8 cellular contexts compared by ENCODE assay signal in the genomic region with DNA sequence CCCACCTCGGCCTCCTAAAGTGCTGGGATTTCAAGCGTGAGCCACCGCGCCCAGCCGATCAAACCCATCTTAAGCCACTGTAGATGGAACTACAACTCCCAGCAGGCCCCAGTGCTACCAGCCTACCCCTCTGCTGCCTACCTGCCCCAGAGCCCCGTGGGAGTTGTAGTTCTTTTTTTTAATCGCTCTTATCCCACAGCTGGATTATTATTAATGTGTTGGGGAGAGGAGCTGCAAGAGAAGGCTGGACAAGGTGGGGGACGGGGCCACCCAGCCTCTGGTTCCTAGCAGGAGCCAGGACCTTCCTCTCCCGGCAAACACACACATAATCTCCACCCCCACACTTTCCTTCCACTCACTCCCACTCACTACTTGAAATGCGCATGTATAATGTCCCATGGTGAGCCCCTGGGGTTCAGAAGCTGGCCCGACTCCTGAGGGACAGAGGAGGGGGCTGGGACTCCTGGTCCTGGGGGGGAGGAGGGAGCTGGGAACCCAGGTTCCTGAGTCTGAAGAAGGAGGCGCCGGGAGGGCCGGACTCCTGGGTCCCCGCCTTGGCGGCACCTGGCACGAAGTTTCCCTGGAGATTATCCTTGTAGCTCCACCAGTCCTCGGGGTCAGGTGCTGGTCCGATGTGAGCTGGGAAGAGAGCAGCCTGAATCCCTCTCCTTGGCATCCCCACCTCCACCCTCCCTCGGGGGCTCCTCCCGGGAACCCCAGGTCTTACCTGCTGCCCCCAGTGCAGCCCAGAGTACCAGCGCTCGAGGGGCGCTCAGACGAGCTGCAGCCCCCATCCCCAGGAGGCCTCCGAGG. TPM values are rescaled to one million over a fixed set of nuclear protein-coding genes. Genes with fewer than 3 reads are reported as not detected.
DNase-seq lines count a peak whose midpoint lies in the region; ATAC-seq and TF ChIP-seq lines count a peak whose summit lies in the region.

No MANE protein-coding gene starts in this region.

- H3K4me1 ChIP-seq in heart right ventricle (peaks cover 0 to 26% (median 16%) of the 10 kb centered on the region in 9 donors), upper lobe of right lung (peaks cover 21% of the 10 kb centered on the region)

- no peak for TF ChIP-seq POLR2A in NB4 (IDR thresholded peaks at IDR 0.05; ENCODE audit: extremely low read depth, insufficient read length)

- H3K27ac ChIP-seq in heart right ventricle (peak overlapping the region in 9 of 10 donors; percentile 71 to 88 (median 79)), upper lobe of right lung (peak overlapping the region; percentile 66)

- no peak for TF ChIP-seq CTCF in GM12865 (IDR thresholded peaks at IDR 0.05; ENCODE audit: insufficient read depth, low read depth, low read length, missing control alignments)
- TF ChIP-seq CTCF in NB4 (IDR thresholded peaks at IDR 0.05; ENCODE audit: low read depth, low read length) = no peak
- no peak for TF ChIP-seq CTCF in heart right ventricle (IDR thresholded peaks at IDR 0.05)
- no peak for TF ChIP-seq CTCF in upper lobe of right lung (IDR thresholded peaks at IDR 0.05)

- DNase-seq in GM12865 (ENCODE audit: low read depth) (peak; percentile 79), NB4 (ENCODE audit: low read depth) (peak; percentile 94), SW 1271 (lab: John Stamatoyannopoulos, UW) (peak; percentile 18 to 76), heart right ventricle (peak; percentile 68 to 85), pons (ENCODE audit: low spot score) (peak; percentile 90), upper lobe of right lung (peak; percentile 78)
- peak; percentile 39 for DNase-seq in activated naive CD8-positive, alpha-beta T cell treated with anti-CD3 and anti-CD28 coated beads, Interleukin-2, amount 50 U/mL, for 16 hours (ENCODE audit: low read depth, low spot score)

- H3K9me3 ChIP-seq in heart right ventricle = no peaks in the 10 kb centered on the region
- H3K9me3 ChIP-seq in upper lobe of right lung = no peaks in the 10 kb centered on the region

- no peaks in the 10 kb centered on the region for H3K27me3 ChIP-seq in heart right ventricle
- no peaks in the 10 kb centered on the region for H3K27me3 ChIP-seq in upper lobe of right lung

- 3% methylated on average over 26 of the region's 26 CpGs for WGBS in heart right ventricle, 2 donors

- ATAC-seq in heart right ventricle = peak; percentile 64 to 81 (median 79)
- peak; percentile 82 for ATAC-seq in upper lobe of right lung
- ATAC-seq in GM18519 (IDR thresholded peaks at IDR 0.05; ENCODE audit: low FRiP score, unreplicated experiment) = no peak

- H3K4me3 ChIP-seq in GM12865 (ENCODE audit: low read depth, low read length) (0 out of 2 replicates have a peak overlapping the region, but pooled peaks have one; percentile 3), NB4 (ENCODE audit: low read depth, low read length) (no peak overlapping the region), heart right ventricle (peak overlapping the region; percentile 33 to 65 (median 58)), upper lobe of right lung (peak overlapping the region; percentile 56)

- H3K36me3 ChIP-seq in heart right ventricle (no peaks in the 10 kb centered on the region), upper lobe of right lung (no peaks in the 10 kb centered on the region)

- intact Hi-C loops in heart right ventricle (cut with DNase I) (loop anchor here in 8 of 10 donors (5.0 to 10.0 kb wide), 10 partner anchors 90 to 320 kb away; a partner anchor contains a TSS), upper lobe of right lung (cut with DNase I) (no loop called here)

RNA-seq across cellular contexts. Expression of a gene that starts 0.9 kb away (rescaled TPM):
- total RNA-seq in heart right ventricle (1 to 10 TPM; 1.8 to 9.6 (median 3.8) TPM), upper lobe of right lung (9.5 TPM)
- 10 to 100 TPM in 1 of 2 donors, 1 to 10 TPM in 1; 3.2 to 24.5 TPM for polyA plus RNA-seq in heart right ventricle

RNA-seq across cellular contexts. Expression of a gene that starts 7.9 kb away (rescaled TPM):
- total RNA-seq in heart right ventricle = 10 to 100 TPM in 8 of 10 donors, 1 to 10 TPM in 2; 2.4 to 30.0 (median 12.8) TPM
- polyA plus RNA-seq in heart right ventricle = 10 to 100 TPM in 1 of 2 donors, 1 to 10 TPM in 1; 5.8 to 11.6 TPM
- total RNA-seq in upper lobe of right lung = 17.7 TPM

RNA-seq across cellular contexts. Expression of a gene that starts 25.7 kb away (rescaled TPM):
- total RNA-seq in heart right ventricle (10 to 100 TPM in 2 of 10 donors, 1 to 10 TPM in 8; 5.7 to 13.0 (median 7.7) TPM), upper lobe of right lung (23.3 TPM)
- polyA plus RNA-seq in heart right ventricle = 10 to 100 TPM in 1 of 2 donors, 1 to 10 TPM in 1; 8.7 to 15.9 TPM

RNA-seq across cellular contexts. Expression of a gene that starts 26.1 kb away (rescaled TPM):
- total RNA-seq in heart right ventricle = 100 to 1,000 TPM; 493 to 753 (median 543) TPM
- 1,000 to 10,000 TPM; 1,418 to 2,257 TPM for polyA plus RNA-seq in heart right ventricle
- 1,025 TPM for total RNA-seq in upper lobe of right lung

RNA-seq across cellular contexts. Expression of a gene that starts 27.8 kb away (rescaled TPM):
- total RNA-seq in heart right ventricle (under 1 TPM in 6 of 10 donors, not detected in 4; 0.17 to 0.68 (median 0.28) TPM), upper lobe of right lung (1.2 TPM)
- polyA plus RNA-seq in heart right ventricle = under 1 TPM; 0.17 to 0.37 TPM

Comparison
In these comparisons a context has a peak if more than half of its experiments do, and no peak if none do; other contexts are left out.
1. DNase-seq: peak in every context shown above with its lines; median percentile 94 in NB4; 90 in pons; 79 in GM12865; 78 in upper lobe of right lung; 76 in heart right ventricle; 47 in SW 1271; 39 in activated naive CD8-positive, alpha-beta T cell treated with anti-CD3 and anti-CD28 coated beads, Interleukin-2, amount 50 U/mL, for 16 hours.